Comparison of ENCODE assay signal across 10 cellular contexts in genomic region chr19:12953456-12954149, GRCh38. TPM values are rescaled to one million over a fixed set of nuclear protein-coding genes. Genes with fewer than 3 reads are reported as not detected.
DNase-seq lines count a peak whose midpoint lies in the region; ATAC-seq and TF ChIP-seq lines count a peak whose summit lies in the region.
"Had no signal": no experiment of that assay in that cellular context is flagged by ENCODE, and none has a peak within 500 bp of the region (broad histone marks: within the 10 kb centered on the region; RNA-seq: fewer than 3 reads in every experiment).

No MANE protein-coding gene starts in this region.

- H3K4me2 ChIP-seq in OCI-LY3 (ENCODE audit: low read length) = peak overlapping the region; percentile 62

- H3K4me3 ChIP-seq in OCI-LY3 (ENCODE audit: low read length) = peak overlapping the region; percentile 37; the same call in 1 of the 2 replicates
- no peak overlapping the region for H3K4me3 ChIP-seq in esophagus squamous epithelium

- peak; percentile 43 for DNase-seq in activated CD8-positive, alpha-beta T cell treated with anti-CD3 and anti-CD28 coated beads for 36 hours
- DNase-seq in activated CD8-positive, alpha-beta T cell treated with anti-CD3 and anti-CD28 coated beads, Interleukin-2, amount 10 ng/mL, durations not matched to agents 7 days and 5 days = no peak
- DNase-seq in esophagus squamous epithelium (lab: John Stamatoyannopoulos, UW) (no peak), midbrain (lab: John Stamatoyannopoulos, UW) (no peak), NCI-H774 (lab: John Stamatoyannopoulos, UW) (no peak), activated gamma-delta T cell (lab: John Stamatoyannopoulos, UW) (no peak)
- DNase-seq: effector memory CD4-positive, alpha-beta T cell had no signal

- CTCF ChIA-PET in activated CD8-positive, alpha-beta T cell treated with anti-CD3 and anti-CD28 coated beads for 36 hours (lab: Charles Lee) = interaction anchor here (6.0 kb wide), 1 partner anchor 12 kb away, joined by 51 read pairs; no protein-coding TSS in a partner anchor
- CTCF ChIA-PET in activated CD8-positive, alpha-beta T cell treated with anti-CD3 and anti-CD28 coated beads, Interleukin-2, amount 10 ng/mL, durations not matched to agents 7 days and 5 days (lab: Charles Lee) = interaction anchor here (0.7 to 5.1 kb wide), 5 partner anchors 12 to 171 kb away, joined by 3 to 53 read pairs (median 3); partner anchors contain the start of gene GCDH

- H3K27ac ChIP-seq in OCI-LY3 (ENCODE audit: low read length) (peak overlapping the region; percentile 78), esophagus squamous epithelium (peak overlapping the region; percentile 88 to 97 (median 92))

- H3K4me1 Mint-ChIP-seq in activated CD8-positive, alpha-beta T cell treated with anti-CD3 and anti-CD28 coated beads for 36 hours (ENCODE audit: low read depth) = peaks cover 32% of the 10 kb centered on the region
- peaks cover 62% of the 10 kb centered on the region for H3K4me1 Mint-ChIP-seq in activated CD8-positive, alpha-beta T cell treated with anti-CD3 and anti-CD28 coated beads, Interleukin-2, amount 10 ng/mL, durations not matched to agents 7 days and 5 days (ENCODE audit: low read depth)
- peaks cover 34% of the 10 kb centered on the region for H3K4me1 Mint-ChIP-seq in stimulated activated naive CD8-positive, alpha-beta T cell treated with anti-CD3 and anti-CD28 coated beads, Interleukin-15, Interleukin-2, amounts not matched to agents 100 ng/mL and 50 ng/mL, for 24 hours (ENCODE audit: low read depth)

- no peak overlapping the region for H3K4me3 Mint-ChIP-seq in activated CD8-positive, alpha-beta T cell treated with anti-CD3 and anti-CD28 coated beads for 36 hours
- H3K4me3 Mint-ChIP-seq in activated CD8-positive, alpha-beta T cell treated with anti-CD3 and anti-CD28 coated beads, Interleukin-2, amount 10 ng/mL, durations not matched to agents 7 days and 5 days = no peak overlapping the region
- peak overlapping the region; percentile 37 for H3K4me3 Mint-ChIP-seq in stimulated activated naive CD8-positive, alpha-beta T cell treated with anti-CD3 and anti-CD28 coated beads, Interleukin-15, Interleukin-2, amounts not matched to agents 100 ng/mL and 50 ng/mL, for 24 hours

- H3K27me3 ChIP-seq in OCI-LY3 (ENCODE audit: low read depth, low read length) (no peaks in the 10 kb centered on the region), esophagus squamous epithelium (no peaks in the 10 kb centered on the region)

- no peaks in the 10 kb centered on the region for H3K9me3 Mint-ChIP-seq in activated CD8-positive, alpha-beta T cell treated with anti-CD3 and anti-CD28 coated beads for 36 hours
- H3K9me3 Mint-ChIP-seq in activated CD8-positive, alpha-beta T cell treated with anti-CD3 and anti-CD28 coated beads, Interleukin-2, amount 10 ng/mL, durations not matched to agents 7 days and 5 days (ENCODE audit: insufficient read depth) = no peaks in the 10 kb centered on the region
- H3K9me3 Mint-ChIP-seq in stimulated activated naive CD8-positive, alpha-beta T cell treated with anti-CD3 and anti-CD28 coated beads, Interleukin-15, Interleukin-2, amounts not matched to agents 100 ng/mL and 50 ng/mL, for 24 hours = no peaks in the 10 kb centered on the region

- POLR2A ChIA-PET in activated CD8-positive, alpha-beta T cell treated with anti-CD3 and anti-CD28 coated beads for 36 hours (lab: Charles Lee) = interaction anchor here (1.3 to 3.1 kb wide), 5 partner anchors 10 to 16 kb away, joined by 4 to 13 read pairs (median 8); no protein-coding TSS in a partner anchor
- POLR2A ChIA-PET in activated CD8-positive, alpha-beta T cell treated with anti-CD3 and anti-CD28 coated beads, Interleukin-2, amount 10 ng/mL, durations not matched to agents 7 days and 5 days (lab: Charles Lee) = interaction anchor here (0.6 to 0.9 kb wide), 3 partner anchors 12 to 188 kb away, joined by 3 read pairs; partner anchors contain the start of gene SYCE2

- H4K20me1 ChIP-seq in OCI-LY3 (ENCODE audit: insufficient read depth, low read length) = peaks cover 17% of the 10 kb centered on the region

- ATAC-seq in activated CD8-positive, alpha-beta T cell treated with anti-CD3 and anti-CD28 coated beads for 36 hours = peak; percentile 24
- no peak for ATAC-seq in activated CD8-positive, alpha-beta T cell treated with anti-CD3 and anti-CD28 coated beads, Interleukin-2, amount 10 ng/mL, durations not matched to agents 7 days and 5 days

- peaks cover 83% of the 10 kb centered on the region for H3K79me2 ChIP-seq in OCI-LY3 (ENCODE audit: low read length)

- H3K9me3 ChIP-seq in OCI-LY3 (ENCODE audit: insufficient read depth, low read length) = no peaks in the 10 kb centered on the region
- no peaks in the 10 kb centered on the region for H3K9me3 ChIP-seq in esophagus squamous epithelium

- peak overlapping the region; percentile 83 for H3K27ac Mint-ChIP-seq in activated CD8-positive, alpha-beta T cell treated with anti-CD3 and anti-CD28 coated beads for 36 hours
- H3K27ac Mint-ChIP-seq in activated CD8-positive, alpha-beta T cell treated with anti-CD3 and anti-CD28 coated beads, Interleukin-2, amount 10 ng/mL, durations not matched to agents 7 days and 5 days = no peak overlapping the region
- H3K27ac Mint-ChIP-seq in stimulated activated naive CD8-positive, alpha-beta T cell treated with anti-CD3 and anti-CD28 coated beads, Interleukin-15, Interleukin-2, amounts not matched to agents 100 ng/mL and 50 ng/mL, for 24 hours = peak overlapping the region; percentile 58

- no peak for TF ChIP-seq POLR2A in esophagus squamous epithelium (IDR thresholded peaks at IDR 0.05)

- WGBS in esophagus squamous epithelium, 2 donors = 58 to 59% methylated on average over 4 to 7 of the region's 7 CpGs

- H3K36me3 ChIP-seq in OCI-LY3 (replicated peaks; ENCODE audit: low read depth, low read length) = peaks cover 47% of the 10 kb centered on the region
- H3K36me3 ChIP-seq in esophagus squamous epithelium = peaks cover 13 to 61% (median 43%) of the 10 kb centered on the region in 3 donors

- H3K27me3 Mint-ChIP-seq in activated CD8-positive, alpha-beta T cell treated with anti-CD3 and anti-CD28 coated beads for 36 hours = no peaks in the 10 kb centered on the region
- no peaks in the 10 kb centered on the region for H3K27me3 Mint-ChIP-seq in activated CD8-positive, alpha-beta T cell treated with anti-CD3 and anti-CD28 coated beads, Interleukin-2, amount 10 ng/mL, durations not matched to agents 7 days and 5 days (ENCODE audit: low read depth)
- H3K27me3 Mint-ChIP-seq in stimulated activated naive CD8-positive, alpha-beta T cell treated with anti-CD3 and anti-CD28 coated beads, Interleukin-15, Interleukin-2, amounts not matched to agents 100 ng/mL and 50 ng/mL, for 24 hours = no peaks in the 10 kb centered on the region

- intact Hi-C loops in activated CD8-positive, alpha-beta T cell treated with anti-CD3 and anti-CD28 coated beads for 36 hours (cut with micrococcal nuclease) = no loop called here
- intact Hi-C loops in esophagus squamous epithelium (cut with DNase I) = no loop called here

- no peak for TF ChIP-seq CTCF in activated CD8-positive, alpha-beta T cell treated with anti-CD3 and anti-CD28 coated beads for 36 hours (IDR thresholded peaks at IDR 0.05)
- no peak for TF ChIP-seq CTCF in OCI-LY3 (IDR thresholded peaks at IDR 0.05; ENCODE audit: low read depth, low read length)
- no peak for TF ChIP-seq CTCF in esophagus squamous epithelium (IDR thresholded peaks at IDR 0.05)

- no peak overlapping the region for H2AFZ ChIP-seq in OCI-LY3 (ENCODE audit: low read depth, low read length)

- H3K9ac ChIP-seq in OCI-LY3 (ENCODE audit: low read length) = peak overlapping the region; percentile 31; the same call in 1 of the 2 replicates

- H3K36me3 Mint-ChIP-seq in activated CD8-positive, alpha-beta T cell treated with anti-CD3 and anti-CD28 coated beads for 36 hours (ENCODE audit: low read depth) = peaks cover 55% of the 10 kb centered on the region
- peaks cover 57% of the 10 kb centered on the region for H3K36me3 Mint-ChIP-seq in activated CD8-positive, alpha-beta T cell treated with anti-CD3 and anti-CD28 coated beads, Interleukin-2, amount 10 ng/mL, durations not matched to agents 7 days and 5 days (ENCODE audit: low read depth)
- H3K36me3 Mint-ChIP-seq in stimulated activated naive CD8-positive, alpha-beta T cell treated with anti-CD3 and anti-CD28 coated beads, Interleukin-15, Interleukin-2, amounts not matched to agents 100 ng/mL and 50 ng/mL, for 24 hours (ENCODE audit: low read depth) = peaks cover 55% of the 10 kb centered on the region

- H3K4me1 ChIP-seq in OCI-LY3 (ENCODE audit: low read length) = peaks cover 31% of the 10 kb centered on the region
- H3K4me1 ChIP-seq in esophagus squamous epithelium = peaks cover 42 to 71% (median 43%) of the 10 kb centered on the region in 3 donors

RNA-seq across cellular contexts. Expression of gene GADD45GIP1, which starts 3.4 kb away (rescaled TPM):
- total RNA-seq in activated CD8-positive, alpha-beta T cell treated with anti-CD3 and anti-CD28 coated beads for 36 hours = 10 to 100 TPM; 32.6 to 36.0 TPM
- total RNA-seq in activated CD8-positive, alpha-beta T cell treated with anti-CD3 and anti-CD28 coated beads, Interleukin-2, amount 10 ng/mL, durations not matched to agents 7 days and 5 days = 10 to 100 TPM; 23.4 to 25.4 TPM
- 10 to 100 TPM; 34.4 to 59.7 (median 44.9) TPM for total RNA-seq in esophagus squamous epithelium

RNA-seq across cellular contexts. Expression of gene RAD23A, which starts 7.9 kb away (rescaled TPM):
- total RNA-seq in activated CD8-positive, alpha-beta T cell treated with anti-CD3 and anti-CD28 coated beads for 36 hours = 100 to 1,000 TPM; 189 to 190 TPM
- 100 to 1,000 TPM; 138 to 140 TPM for total RNA-seq in activated CD8-positive, alpha-beta T cell treated with anti-CD3 and anti-CD28 coated beads, Interleukin-2, amount 10 ng/mL, durations not matched to agents 7 days and 5 days
- 10 to 100 TPM; 67.7 to 87.4 (median 82.4) TPM for total RNA-seq in esophagus squamous epithelium

RNA-seq across cellular contexts. Expression of gene CALR, which starts 15.2 kb away (rescaled TPM):
- total RNA-seq in activated CD8-positive, alpha-beta T cell treated with anti-CD3 and anti-CD28 coated beads for 36 hours = 100 to 1,000 TPM; 535 to 563 TPM
- 100 to 1,000 TPM; 875 to 886 TPM for total RNA-seq in activated CD8-positive, alpha-beta T cell treated with anti-CD3 and anti-CD28 coated beads, Interleukin-2, amount 10 ng/mL, durations not matched to agents 7 days and 5 days
- 100 to 1,000 TPM; 262 to 577 (median 513) TPM for total RNA-seq in esophagus squamous epithelium

RNA-seq across cellular contexts. Expression of gene DAND5, which starts 15.8 kb away (rescaled TPM):
- total RNA-seq in activated CD8-positive, alpha-beta T cell treated with anti-CD3 and anti-CD28 coated beads for 36 hours = not detected
- total RNA-seq in activated CD8-positive, alpha-beta T cell treated with anti-CD3 and anti-CD28 coated beads, Interleukin-2, amount 10 ng/mL, durations not matched to agents 7 days and 5 days = under 1 TPM; 0.21 to 0.34 TPM
- total RNA-seq in esophagus squamous epithelium = not detected
- total RNA-seq: RPMI7951 had no signal

RNA-seq across cellular contexts. Expression of gene FARSA, which starts 20.1 kb away (rescaled TPM):
- total RNA-seq in activated CD8-positive, alpha-beta T cell treated with anti-CD3 and anti-CD28 coated beads for 36 hours = 100 to 1,000 TPM; 128 to 138 TPM
- 100 to 1,000 TPM in 1 of 2 experiments, 10 to 100 TPM in 1; 98.8 to 106 TPM for total RNA-seq in activated CD8-positive, alpha-beta T cell treated with anti-CD3 and anti-CD28 coated beads, Interleukin-2, amount 10 ng/mL, durations not matched to agents 7 days and 5 days
- 10 to 100 TPM; 47.7 to 53.8 (median 51.0) TPM for total RNA-seq in esophagus squamous epithelium
